In genomic region chr17:82636626-82637598, GRCh38 we compare ENCODE assay signal across 1 cellular context.
TF ChIP-seq lines count a peak whose summit lies in the region.

No MANE protein-coding gene starts in this region.

TF ChIP-seq in HepG2, 621 proteins besides CTCF, POLR2A, EP300 and RAD21 (continued from another document and continues in another):
- TF ChIP-seq SNAPC4 (CRISPR knock-in tag; IDR thresholded peaks at IDR 0.05) (no peak), ARNTL (CRISPR knock-in tag; IDR thresholded peaks at IDR 0.05) (no peak), KIAA2018 (CRISPR knock-in tag; IDR thresholded peaks at IDR 0.05; ENCODE audit: borderline replicate concordance) (no peak), ZNF362 (CRISPR knock-in tag; IDR thresholded peaks at IDR 0.05; ENCODE audit: borderline replicate concordance) (no peak), MYPOP (CRISPR knock-in tag; IDR thresholded peaks at IDR 0.05) (no peak), GATAD2A (CRISPR knock-in tag; IDR thresholded peaks at IDR 0.05) (peak; percentile 27; the same call in 1 of the 2 replicates), PHB2 (IDR thresholded peaks at IDR 0.05; ENCODE audit: partially characterized antibody) (no peak), RARG (CRISPR knock-in tag; IDR thresholded peaks at IDR 0.05; ENCODE audit: low read depth) (no peak), DRAP1 (CRISPR knock-in tag; IDR thresholded peaks at IDR 0.05) (peak; percentile 53; the same call in 1 of the 2 replicates), MED13 (CRISPR knock-in tag; IDR thresholded peaks at IDR 0.05) (no peak), ZNF619 (CRISPR knock-in tag; IDR thresholded peaks at IDR 0.05) (no peak), SRSF9 (IDR thresholded peaks at IDR 0.05; ENCODE audit: borderline replicate concordance, insufficient read depth, low read depth, low read length, poor library complexity, severe bottlenecking) (no peak), ZBTB33 (CRISPR knock-in tag; IDR thresholded peaks at IDR 0.05) (peak; percentile 97), ZSCAN21 (CRISPR knock-in tag; IDR thresholded peaks at IDR 0.05; ENCODE audit: borderline replicate concordance) (no peak), ZNF225 (CRISPR knock-in tag; IDR thresholded peaks at IDR 0.05) (no peak), JDP2 (CRISPR knock-in tag; IDR thresholded peaks at IDR 0.05; ENCODE audit: borderline replicate concordance) (no peak), ZNF562 (CRISPR knock-in tag; IDR thresholded peaks at IDR 0.05; ENCODE audit: borderline replicate concordance) (no peak), ZNF841 (CRISPR knock-in tag; IDR thresholded peaks at IDR 0.05; ENCODE audit: borderline replicate concordance) (no peak), ZNF549 (CRISPR knock-in tag; IDR thresholded peaks at IDR 0.05) (no peak), IRF2 (CRISPR knock-in tag; IDR thresholded peaks at IDR 0.05) (no peak; the same call in 1 of the 2 replicates), TCF7 (IDR thresholded peaks at IDR 0.05; ENCODE audit: low read depth) (peak; percentile 67), MTF1 (CRISPR knock-in tag; IDR thresholded peaks at IDR 0.05) (no peak), RFX1 (IDR thresholded peaks at IDR 0.05) (peak; percentile 71), CSRNP1 (CRISPR knock-in tag; IDR thresholded peaks at IDR 0.05) (no peak), DMAP1 (CRISPR knock-in tag; IDR thresholded peaks at IDR 0.05) (no peak), ZKSCAN1 (IDR thresholded peaks at IDR 0.05; ENCODE audit: low read length) (no peak), ZNF788 (CRISPR knock-in tag; IDR thresholded peaks at IDR 0.05; ENCODE audit: borderline replicate concordance) (no peak), ZNF614 (CRISPR knock-in tag; IDR thresholded peaks at IDR 0.05; ENCODE audit: borderline replicate concordance) (no peak), ZNF335 (CRISPR knock-in tag; IDR thresholded peaks at IDR 0.05) (no peak), ARNT2 (CRISPR knock-in tag; IDR thresholded peaks at IDR 0.05; ENCODE audit: low read depth) (no peak), ZNF512B (CRISPR knock-in tag; IDR thresholded peaks at IDR 0.05; ENCODE audit: borderline replicate concordance) (no peak), NFYB (CRISPR knock-in tag; IDR thresholded peaks at IDR 0.05) (no peak), HCFC1 (IDR thresholded peaks at IDR 0.05; ENCODE audit: low read depth, low read length) (no peak), ZC3H13 (CRISPR knock-in tag; IDR thresholded peaks at IDR 0.05) (no peak)
